In the genomic region with DNA sequence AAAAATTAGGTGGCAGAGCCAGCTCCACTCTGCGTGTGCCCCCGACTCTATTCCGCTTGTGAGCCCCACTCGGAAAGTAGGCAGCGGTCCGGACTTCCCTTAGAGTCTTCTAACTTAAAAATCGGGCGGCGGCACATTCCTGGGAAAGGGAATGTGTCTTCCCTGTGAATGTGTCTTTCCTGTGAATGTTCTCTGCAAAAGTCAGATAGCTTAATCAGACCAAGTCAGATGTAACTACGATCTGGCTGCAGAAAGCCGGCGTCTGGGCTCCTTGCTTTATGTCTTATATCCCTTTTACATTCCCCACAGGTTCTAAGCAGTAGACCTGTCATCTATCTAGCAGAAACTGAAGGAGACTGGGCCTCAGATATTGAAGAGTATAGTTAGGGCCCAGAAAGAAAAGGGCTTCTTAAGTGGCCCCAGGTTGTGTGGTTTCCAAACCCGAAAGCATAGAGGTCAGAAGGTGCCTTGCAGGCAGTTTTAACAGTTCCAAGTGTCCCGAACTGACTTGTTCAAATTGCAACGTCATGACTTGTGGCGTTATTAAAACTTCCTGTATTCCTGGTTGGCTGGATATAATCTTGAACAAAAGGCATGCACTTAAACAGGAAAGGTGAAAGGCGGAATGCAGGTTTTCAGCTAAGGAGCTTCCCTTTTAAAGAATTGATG, we compare ENCODE assay signal across 1 cellular context.
TF ChIP-seq lines count a peak whose summit lies in the region.

No MANE protein-coding gene starts in this region.

TF ChIP-seq in HepG2, 621 proteins besides CTCF, POLR2A, EP300 and RAD21 (continued from another document and continues in another):
- no peak for TF ChIP-seq ZNF121 (CRISPR knock-in tag; IDR thresholded peaks at IDR 0.05)
- no peak for TF ChIP-seq CAMTA2 (CRISPR knock-in tag; IDR thresholded peaks at IDR 0.05; ENCODE audit: borderline replicate concordance)
- TF ChIP-seq ZEB1 (IDR thresholded peaks at IDR 0.05; ENCODE audit: insufficient replicate concordance, low read depth) = no peak
- no peak for TF ChIP-seq KLF9 (CRISPR knock-in tag; IDR thresholded peaks at IDR 0.05; ENCODE audit: low read depth)
- TF ChIP-seq ZNF883 (CRISPR knock-in tag; IDR thresholded peaks at IDR 0.05; ENCODE audit: not compliant biosample characterization) = no peak
- TF ChIP-seq, protein P1, sequence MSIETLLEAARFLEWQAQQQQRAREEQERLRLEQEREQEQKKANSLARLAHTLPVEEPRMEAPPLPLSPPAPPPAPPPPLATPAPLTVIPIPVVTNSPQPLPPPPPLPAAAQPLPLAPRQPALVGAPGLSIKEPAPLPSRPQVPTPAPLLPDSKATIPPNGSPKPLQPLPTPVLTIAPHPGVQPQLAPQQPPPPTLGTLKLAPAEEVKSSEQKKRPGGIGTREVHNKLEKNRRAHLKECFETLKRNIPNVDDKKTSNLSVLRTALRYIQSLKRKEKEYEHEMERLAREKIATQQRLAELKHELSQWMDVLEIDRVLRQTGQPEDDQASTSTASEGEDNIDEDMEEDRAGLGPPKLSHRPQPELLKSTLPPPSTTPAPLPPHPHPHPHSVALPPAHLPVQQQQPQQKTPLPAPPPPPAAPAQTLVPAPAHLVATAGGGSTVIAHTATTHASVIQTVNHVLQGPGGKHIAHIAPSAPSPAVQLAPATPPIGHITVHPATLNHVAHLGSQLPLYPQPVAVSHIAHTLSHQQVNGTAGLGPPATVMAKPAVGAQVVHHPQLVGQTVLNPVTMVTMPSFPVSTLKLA (IDR thresholded peaks at IDR 0.05) = no peak
- TF ChIP-seq, protein P2, sequence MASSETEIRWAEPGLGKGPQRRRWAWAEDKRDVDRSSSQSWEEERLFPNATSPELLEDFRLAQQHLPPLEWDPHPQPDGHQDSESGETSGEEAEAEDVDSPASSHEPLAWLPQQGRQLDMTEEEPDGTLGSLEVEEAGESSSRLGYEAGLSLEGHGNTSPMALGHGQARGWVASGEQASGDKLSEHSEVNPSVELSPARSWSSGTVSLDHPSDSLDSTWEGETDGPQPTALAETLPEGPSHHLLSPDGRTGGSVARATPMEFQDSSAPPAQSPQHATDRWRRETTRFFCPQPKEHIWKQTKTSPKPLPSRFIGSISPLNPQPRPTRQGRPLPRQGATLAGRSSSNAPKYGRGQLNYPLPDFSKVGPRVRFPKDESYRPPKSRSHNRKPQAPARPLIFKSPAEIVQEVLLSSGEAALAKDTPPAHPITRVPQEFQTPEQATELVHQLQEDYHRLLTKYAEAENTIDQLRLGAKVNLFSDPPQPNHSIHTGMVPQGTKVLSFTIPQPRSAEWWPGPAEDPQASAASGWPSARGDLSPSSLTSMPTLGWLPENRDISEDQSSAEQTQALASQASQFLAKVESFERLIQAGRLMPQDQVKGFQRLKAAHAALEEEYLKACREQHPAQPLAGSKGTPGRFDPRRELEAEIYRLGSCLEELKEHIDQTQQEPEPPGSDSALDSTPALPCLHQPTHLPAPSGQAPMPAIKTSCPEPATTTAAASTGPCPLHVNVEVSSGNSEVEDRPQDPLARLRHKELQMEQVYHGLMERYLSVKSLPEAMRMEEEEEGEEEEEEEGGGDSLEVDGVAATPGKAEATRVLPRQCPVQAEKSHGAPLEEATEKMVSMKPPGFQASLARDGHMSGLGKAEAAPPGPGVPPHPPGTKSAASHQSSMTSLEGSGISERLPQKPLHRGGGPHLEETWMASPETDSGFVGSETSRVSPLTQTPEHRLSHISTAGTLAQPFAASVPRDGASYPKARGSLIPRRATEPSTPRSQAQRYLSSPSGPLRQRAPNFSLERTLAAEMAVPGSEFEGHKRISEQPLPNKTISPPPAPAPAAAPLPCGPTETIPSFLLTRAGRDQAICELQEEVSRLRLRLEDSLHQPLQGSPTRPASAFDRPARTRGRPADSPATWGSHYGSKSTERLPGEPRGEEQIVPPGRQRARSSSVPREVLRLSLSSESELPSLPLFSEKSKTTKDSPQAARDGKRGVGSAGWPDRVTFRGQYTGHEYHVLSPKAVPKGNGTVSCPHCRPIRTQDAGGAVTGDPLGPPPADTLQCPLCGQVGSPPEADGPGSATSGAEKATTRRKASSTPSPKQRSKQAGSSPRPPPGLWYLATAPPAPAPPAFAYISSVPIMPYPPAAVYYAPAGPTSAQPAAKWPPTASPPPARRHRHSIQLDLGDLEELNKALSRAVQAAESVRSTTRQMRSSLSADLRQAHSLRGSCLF (CRISPR knock-in tag; IDR thresholded peaks at IDR 0.05; ENCODE audit: borderline replicate concordance) = no peak
- TF ChIP-seq NRL (CRISPR knock-in tag; IDR thresholded peaks at IDR 0.05; ENCODE audit: borderline replicate concordance) = no peak
- no peak for TF ChIP-seq MED8 (CRISPR knock-in tag; IDR thresholded peaks at IDR 0.05; ENCODE audit: insufficient replicate concordance)
- TF ChIP-seq SSRP1 (CRISPR knock-in tag; IDR thresholded peaks at IDR 0.05) = no peak
- TF ChIP-seq NFKB2 (CRISPR knock-in tag; IDR thresholded peaks at IDR 0.05; ENCODE audit: borderline replicate concordance) = no peak
- TF ChIP-seq RFXANK (CRISPR knock-in tag; IDR thresholded peaks at IDR 0.05) = no peak
- TF ChIP-seq HNRNPK (IDR thresholded peaks at IDR 0.05; ENCODE audit: low read depth, low read length, poor library complexity, severe bottlenecking) = no peak
- no peak for TF ChIP-seq ZSCAN12 (CRISPR knock-in tag; IDR thresholded peaks at IDR 0.05)
- 0 out of 2 replicates have a peak, but pooled peaks have one; percentile 47 for TF ChIP-seq BRCA1 (CRISPR knock-in tag; IDR thresholded peaks at IDR 0.05)
- TF ChIP-seq IKZF1 (IDR thresholded peaks at IDR 0.05) = no peak
- no peak; the same call in 1 of the 2 replicates for TF ChIP-seq SAP130 (CRISPR knock-in tag; IDR thresholded peaks at IDR 0.05; ENCODE audit: low read depth)
- TF ChIP-seq ELF1 (CRISPR knock-in tag; IDR thresholded peaks at IDR 0.05) = no peak
- TF ChIP-seq, protein P3, sequence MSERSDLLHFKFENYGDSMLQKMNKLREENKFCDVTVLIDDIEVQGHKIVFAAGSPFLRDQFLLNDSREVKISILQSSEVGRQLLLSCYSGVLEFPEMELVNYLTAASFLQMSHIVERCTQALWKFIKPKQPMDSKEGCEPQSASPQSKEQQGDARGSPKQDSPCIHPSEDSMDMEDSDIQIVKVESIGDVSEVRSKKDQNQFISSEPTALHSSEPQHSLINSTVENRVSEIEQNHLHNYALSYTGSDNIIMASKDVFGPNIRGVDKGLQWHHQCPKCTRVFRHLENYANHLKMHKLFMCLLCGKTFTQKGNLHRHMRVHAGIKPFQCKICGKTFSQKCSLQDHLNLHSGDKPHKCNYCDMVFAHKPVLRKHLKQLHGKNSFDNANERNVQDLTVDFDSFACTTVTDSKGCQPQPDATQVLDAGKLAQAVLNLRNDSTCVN (CRISPR knock-in tag; IDR thresholded peaks at IDR 0.05; ENCODE audit: borderline replicate concordance) = no peak
- no peak for TF ChIP-seq ZBTB7A (CRISPR knock-in tag; IDR thresholded peaks at IDR 0.05)
- no peak for TF ChIP-seq ZNF75D (CRISPR knock-in tag; IDR thresholded peaks at IDR 0.05; ENCODE audit: borderline replicate concordance)
- no peak for TF ChIP-seq CHCHD3 (CRISPR knock-in tag; IDR thresholded peaks at IDR 0.05)
- no peak for TF ChIP-seq HNF4A (CRISPR knock-in tag; IDR thresholded peaks at IDR 0.05)
- 0 out of 2 replicates have a peak, but pooled peaks have one; percentile 46 for TF ChIP-seq NKX3-1 (CRISPR knock-in tag; IDR thresholded peaks at IDR 0.05)
- TF ChIP-seq ZNF329 (CRISPR knock-in tag; IDR thresholded peaks at IDR 0.05; ENCODE audit: low read depth) = no peak; the same call in 1 of the 2 replicates
- no peak for TF ChIP-seq PRPF4 (IDR thresholded peaks at IDR 0.05; ENCODE audit: low read depth, low read length, poor library complexity, severe bottlenecking)
- no peak for TF ChIP-seq LCORL (IDR thresholded peaks at IDR 0.05)
- no peak for TF ChIP-seq LCORL (CRISPR knock-in tag; IDR thresholded peaks at IDR 0.05)
- TF ChIP-seq, protein P4, sequence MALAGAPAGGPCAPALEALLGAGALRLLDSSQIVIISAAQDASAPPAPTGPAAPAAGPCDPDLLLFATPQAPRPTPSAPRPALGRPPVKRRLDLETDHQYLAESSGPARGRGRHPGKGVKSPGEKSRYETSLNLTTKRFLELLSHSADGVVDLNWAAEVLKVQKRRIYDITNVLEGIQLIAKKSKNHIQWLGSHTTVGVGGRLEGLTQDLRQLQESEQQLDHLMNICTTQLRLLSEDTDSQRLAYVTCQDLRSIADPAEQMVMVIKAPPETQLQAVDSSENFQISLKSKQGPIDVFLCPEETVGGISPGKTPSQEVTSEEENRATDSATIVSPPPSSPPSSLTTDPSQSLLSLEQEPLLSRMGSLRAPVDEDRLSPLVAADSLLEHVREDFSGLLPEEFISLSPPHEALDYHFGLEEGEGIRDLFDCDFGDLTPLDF (CRISPR knock-in tag; IDR thresholded peaks at IDR 0.05) = no peak
- TF ChIP-seq, protein P5, sequence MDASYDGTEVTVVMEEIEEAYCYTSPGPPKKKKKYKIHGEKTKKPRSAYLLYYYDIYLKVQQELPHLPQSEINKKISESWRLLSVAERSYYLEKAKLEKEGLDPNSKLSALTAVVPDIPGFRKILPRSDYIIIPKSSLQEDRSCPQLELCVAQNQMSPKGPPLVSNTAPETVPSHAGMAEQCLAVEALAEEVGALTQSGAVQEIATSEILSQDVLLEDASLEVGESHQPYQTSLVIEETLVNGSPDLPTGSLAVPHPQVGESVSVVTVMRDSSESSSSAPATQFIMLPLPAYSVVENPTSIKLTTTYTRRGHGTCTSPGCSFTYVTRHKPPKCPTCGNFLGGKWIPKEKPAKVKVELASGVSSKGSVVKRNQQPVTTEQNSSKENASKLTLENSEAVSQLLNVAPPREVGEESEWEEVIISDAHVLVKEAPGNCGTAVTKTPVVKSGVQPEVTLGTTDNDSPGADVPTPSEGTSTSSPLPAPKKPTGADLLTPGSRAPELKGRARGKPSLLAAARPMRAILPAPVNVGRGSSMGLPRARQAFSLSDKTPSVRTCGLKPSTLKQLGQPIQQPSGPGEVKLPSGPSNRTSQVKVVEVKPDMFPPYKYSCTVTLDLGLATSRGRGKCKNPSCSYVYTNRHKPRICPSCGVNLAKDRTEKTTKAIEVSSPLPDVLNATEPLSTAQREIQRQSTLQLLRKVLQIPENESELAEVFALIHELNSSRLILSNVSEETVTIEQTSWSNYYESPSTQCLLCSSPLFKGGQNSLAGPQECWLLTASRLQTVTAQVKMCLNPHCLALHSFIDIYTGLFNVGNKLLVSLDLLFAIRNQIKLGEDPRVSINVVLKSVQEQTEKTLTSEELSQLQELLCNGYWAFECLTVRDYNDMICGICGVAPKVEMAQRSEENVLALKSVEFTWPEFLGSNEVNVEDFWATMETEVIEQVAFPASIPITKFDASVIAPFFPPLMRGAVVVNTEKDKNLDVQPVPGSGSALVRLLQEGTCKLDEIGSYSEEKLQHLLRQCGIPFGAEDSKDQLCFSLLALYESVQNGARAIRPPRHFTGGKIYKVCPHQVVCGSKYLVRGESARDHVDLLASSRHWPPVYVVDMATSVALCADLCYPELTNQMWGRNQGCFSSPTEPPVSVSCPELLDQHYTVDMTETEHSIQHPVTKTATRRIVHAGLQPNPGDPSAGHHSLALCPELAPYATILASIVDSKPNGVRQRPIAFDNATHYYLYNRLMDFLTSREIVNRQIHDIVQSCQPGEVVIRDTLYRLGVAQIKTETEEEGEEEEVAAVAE (CRISPR knock-in tag; IDR thresholded peaks at IDR 0.05; ENCODE audit: borderline replicate concordance) = no peak
- TF ChIP-seq CCAR2 (optimal IDR thresholded peaks at IDR 0.05; ENCODE audit: low read depth, low read length) = no peak
- no peak for TF ChIP-seq ZNF354B (CRISPR knock-in tag; IDR thresholded peaks at IDR 0.05)
- TF ChIP-seq, protein P6, sequence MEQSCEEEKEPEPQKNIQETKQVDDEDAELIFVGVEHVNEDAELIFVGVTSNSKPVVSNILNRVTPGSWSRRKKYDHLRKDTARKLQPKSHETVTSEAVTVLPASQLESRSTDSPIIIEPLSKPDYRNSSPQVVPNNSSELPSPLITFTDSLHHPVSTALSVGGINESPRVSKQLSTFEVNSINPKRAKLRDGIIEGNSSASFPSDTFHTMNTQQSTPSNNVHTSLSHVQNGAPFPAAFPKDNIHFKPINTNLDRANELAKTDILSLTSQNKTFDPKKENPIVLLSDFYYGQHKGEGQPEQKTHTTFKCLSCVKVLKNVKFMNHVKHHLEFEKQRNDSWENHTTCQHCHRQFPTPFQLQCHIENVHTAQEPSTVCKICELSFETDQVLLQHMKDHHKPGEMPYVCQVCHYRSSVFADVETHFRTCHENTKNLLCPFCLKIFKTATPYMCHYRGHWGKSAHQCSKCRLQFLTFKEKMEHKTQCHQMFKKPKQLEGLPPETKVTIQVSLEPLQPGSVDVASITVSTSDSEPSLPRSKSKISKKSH (CRISPR knock-in tag; IDR thresholded peaks at IDR 0.05; ENCODE audit: borderline replicate concordance) = no peak
- no peak for TF ChIP-seq MATR3 (CRISPR knock-in tag; IDR thresholded peaks at IDR 0.05)
- TF ChIP-seq NAIF1 (CRISPR knock-in tag; IDR thresholded peaks at IDR 0.05; ENCODE audit: borderline replicate concordance) = no peak
- TF ChIP-seq RBFOX2 (IDR thresholded peaks at IDR 0.05; ENCODE audit: low read depth, low read length) = no peak
- TF ChIP-seq ZNF724P (CRISPR knock-in tag; IDR thresholded peaks at IDR 0.05; ENCODE audit: borderline replicate concordance) = no peak
- TF ChIP-seq, protein P7, sequence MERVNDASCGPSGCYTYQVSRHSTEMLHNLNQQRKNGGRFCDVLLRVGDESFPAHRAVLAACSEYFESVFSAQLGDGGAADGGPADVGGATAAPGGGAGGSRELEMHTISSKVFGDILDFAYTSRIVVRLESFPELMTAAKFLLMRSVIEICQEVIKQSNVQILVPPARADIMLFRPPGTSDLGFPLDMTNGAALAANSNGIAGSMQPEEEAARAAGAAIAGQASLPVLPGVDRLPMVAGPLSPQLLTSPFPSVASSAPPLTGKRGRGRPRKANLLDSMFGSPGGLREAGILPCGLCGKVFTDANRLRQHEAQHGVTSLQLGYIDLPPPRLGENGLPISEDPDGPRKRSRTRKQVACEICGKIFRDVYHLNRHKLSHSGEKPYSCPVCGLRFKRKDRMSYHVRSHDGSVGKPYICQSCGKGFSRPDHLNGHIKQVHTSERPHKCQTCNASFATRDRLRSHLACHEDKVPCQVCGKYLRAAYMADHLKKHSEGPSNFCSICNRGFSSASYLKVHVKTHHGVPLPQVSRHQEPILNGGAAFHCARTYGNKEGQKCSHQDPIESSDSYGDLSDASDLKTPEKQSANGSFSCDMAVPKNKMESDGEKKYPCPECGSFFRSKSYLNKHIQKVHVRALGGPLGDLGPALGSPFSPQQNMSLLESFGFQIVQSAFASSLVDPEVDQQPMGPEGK (CRISPR knock-in tag; IDR thresholded peaks at IDR 0.05) = no peak
- no peak for TF ChIP-seq ZNF432 (CRISPR knock-in tag; IDR thresholded peaks at IDR 0.05; ENCODE audit: borderline replicate concordance)
